1 cellular context compared by ENCODE assay signal in the genomic region with DNA sequence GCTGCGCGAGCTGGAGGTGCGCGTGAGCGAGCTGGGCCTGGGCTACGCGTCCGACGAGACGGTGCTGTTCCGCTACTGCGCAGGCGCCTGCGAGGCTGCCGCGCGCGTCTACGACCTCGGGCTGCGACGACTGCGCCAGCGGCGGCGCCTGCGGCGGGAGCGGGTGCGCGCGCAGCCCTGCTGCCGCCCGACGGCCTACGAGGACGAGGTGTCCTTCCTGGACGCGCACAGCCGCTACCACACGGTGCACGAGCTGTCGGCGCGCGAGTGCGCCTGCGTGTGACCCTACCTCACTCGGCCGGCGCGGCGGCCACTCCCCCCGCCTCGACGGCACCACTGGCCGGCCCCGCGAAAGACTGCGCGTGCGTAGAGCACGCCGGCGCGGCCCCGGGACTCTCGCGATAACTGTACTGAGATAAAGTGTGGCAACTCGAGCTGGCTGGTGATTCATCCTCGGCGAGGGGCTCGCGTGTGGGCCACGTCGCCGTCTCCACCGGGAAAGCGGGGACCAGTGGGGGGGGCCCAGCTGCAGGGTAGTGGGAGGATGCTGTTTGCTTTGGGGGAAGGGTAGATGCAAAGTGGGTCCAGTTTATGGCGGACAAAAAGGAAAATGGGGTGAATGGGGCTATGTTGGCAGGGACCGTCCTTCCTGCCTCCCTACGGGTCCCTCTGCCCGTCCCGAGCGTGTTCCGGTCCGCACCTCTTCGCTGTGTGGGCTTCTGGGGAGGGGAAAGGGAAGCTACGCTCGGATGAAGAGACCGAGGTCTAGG.
TF ChIP-seq lines count a peak whose summit lies in the region.

No MANE protein-coding gene starts in this region.

TF ChIP-seq in HepG2, 621 proteins besides CTCF, POLR2A, EP300 and RAD21 (continued from another document and continues in another):
- TF ChIP-seq, protein P1, sequence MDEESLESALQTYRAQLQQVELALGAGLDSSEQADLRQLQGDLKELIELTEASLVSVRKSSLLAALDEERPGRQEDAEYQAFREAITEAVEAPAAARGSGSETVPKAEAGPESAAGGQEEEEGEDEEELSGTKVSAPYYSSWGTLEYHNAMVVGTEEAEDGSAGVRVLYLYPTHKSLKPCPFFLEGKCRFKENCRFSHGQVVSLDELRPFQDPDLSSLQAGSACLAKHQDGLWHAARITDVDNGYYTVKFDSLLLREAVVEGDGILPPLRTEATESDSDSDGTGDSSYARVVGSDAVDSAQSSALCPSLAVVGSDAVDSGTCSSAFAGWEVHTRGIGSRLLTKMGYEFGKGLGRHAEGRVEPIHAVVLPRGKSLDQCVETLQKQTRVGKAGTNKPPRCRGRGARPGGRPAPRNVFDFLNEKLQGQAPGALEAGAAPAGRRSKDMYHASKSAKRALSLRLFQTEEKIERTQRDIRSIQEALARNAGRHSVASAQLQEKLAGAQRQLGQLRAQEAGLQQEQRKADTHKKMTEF (CRISPR knock-in tag; IDR thresholded peaks at IDR 0.05) = peak; percentile 93
- TF ChIP-seq, protein P2, sequence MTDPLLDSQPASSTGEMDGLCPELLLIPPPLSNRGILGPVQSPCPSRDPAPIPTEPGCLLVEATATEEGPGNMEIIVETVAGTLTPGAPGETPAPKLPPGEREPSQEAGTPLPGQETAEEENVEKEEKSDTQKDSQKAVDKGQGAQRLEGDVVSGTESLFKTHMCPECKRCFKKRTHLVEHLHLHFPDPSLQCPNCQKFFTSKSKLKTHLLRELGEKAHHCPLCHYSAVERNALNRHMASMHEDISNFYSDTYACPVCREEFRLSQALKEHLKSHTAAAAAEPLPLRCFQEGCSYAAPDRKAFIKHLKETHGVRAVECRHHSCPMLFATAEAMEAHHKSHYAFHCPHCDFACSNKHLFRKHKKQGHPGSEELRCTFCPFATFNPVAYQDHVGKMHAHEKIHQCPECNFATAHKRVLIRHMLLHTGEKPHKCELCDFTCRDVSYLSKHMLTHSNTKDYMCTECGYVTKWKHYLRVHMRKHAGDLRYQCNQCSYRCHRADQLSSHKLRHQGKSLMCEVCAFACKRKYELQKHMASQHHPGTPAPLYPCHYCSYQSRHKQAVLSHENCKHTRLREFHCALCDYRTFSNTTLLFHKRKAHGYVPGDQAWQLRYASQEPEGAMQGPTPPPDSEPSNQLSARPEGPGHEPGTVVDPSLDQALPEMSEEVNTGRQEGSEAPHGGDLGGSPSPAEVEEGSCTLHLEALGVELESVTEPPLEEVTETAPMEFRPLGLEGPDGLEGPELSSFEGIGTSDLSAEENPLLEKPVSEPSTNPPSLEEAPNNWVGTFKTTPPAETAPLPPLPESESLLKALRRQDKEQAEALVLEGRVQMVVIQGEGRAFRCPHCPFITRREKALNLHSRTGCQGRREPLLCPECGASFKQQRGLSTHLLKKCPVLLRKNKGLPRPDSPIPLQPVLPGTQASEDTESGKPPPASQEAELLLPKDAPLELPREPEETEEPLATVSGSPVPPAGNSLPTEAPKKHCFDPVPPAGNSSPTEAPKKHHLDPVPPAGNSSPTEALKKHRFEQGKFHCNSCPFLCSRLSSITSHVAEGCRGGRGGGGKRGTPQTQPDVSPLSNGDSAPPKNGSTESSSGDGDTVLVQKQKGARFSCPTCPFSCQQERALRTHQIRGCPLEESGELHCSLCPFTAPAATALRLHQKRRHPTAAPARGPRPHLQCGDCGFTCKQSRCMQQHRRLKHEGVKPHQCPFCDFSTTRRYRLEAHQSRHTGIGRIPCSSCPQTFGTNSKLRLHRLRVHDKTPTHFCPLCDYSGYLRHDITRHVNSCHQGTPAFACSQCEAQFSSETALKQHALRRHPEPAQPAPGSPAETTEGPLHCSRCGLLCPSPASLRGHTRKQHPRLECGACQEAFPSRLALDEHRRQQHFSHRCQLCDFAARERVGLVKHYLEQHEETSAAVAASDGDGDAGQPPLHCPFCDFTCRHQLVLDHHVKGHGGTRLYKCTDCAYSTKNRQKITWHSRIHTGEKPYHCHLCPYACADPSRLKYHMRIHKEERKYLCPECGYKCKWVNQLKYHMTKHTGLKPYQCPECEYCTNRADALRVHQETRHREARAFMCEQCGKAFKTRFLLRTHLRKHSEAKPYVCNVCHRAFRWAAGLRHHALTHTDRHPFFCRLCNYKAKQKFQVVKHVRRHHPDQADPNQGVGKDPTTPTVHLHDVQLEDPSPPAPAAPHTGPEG (CRISPR knock-in tag; IDR thresholded peaks at IDR 0.05) = no peak
- TF ChIP-seq RXRA (CRISPR knock-in tag; IDR thresholded peaks at IDR 0.05) = peak; percentile 87
- TF ChIP-seq TBX2 (CRISPR knock-in tag; IDR thresholded peaks at IDR 0.05; ENCODE audit: borderline replicate concordance) = peak; percentile 94
- no peak for TF ChIP-seq ZNF562 (CRISPR knock-in tag; IDR thresholded peaks at IDR 0.05; ENCODE audit: borderline replicate concordance)
- peak; percentile 49; the same call in 1 of the 2 replicates for TF ChIP-seq ZNF768 (CRISPR knock-in tag; IDR thresholded peaks at IDR 0.05)
- TF ChIP-seq NRL (CRISPR knock-in tag; IDR thresholded peaks at IDR 0.05; ENCODE audit: borderline replicate concordance) = peak; percentile 90
- TF ChIP-seq, protein P3, sequence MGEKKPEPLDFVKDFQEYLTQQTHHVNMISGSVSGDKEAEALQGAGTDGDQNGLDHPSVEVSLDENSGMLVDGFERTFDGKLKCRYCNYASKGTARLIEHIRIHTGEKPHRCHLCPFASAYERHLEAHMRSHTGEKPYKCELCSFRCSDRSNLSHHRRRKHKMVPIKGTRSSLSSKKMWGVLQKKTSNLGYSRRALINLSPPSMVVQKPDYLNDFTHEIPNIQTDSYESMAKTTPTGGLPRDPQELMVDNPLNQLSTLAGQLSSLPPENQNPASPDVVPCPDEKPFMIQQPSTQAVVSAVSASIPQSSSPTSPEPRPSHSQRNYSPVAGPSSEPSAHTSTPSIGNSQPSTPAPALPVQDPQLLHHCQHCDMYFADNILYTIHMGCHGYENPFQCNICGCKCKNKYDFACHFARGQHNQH (CRISPR knock-in tag; IDR thresholded peaks at IDR 0.05) = no peak; the same call in none of the 2 replicates
- TF ChIP-seq, protein P4, sequence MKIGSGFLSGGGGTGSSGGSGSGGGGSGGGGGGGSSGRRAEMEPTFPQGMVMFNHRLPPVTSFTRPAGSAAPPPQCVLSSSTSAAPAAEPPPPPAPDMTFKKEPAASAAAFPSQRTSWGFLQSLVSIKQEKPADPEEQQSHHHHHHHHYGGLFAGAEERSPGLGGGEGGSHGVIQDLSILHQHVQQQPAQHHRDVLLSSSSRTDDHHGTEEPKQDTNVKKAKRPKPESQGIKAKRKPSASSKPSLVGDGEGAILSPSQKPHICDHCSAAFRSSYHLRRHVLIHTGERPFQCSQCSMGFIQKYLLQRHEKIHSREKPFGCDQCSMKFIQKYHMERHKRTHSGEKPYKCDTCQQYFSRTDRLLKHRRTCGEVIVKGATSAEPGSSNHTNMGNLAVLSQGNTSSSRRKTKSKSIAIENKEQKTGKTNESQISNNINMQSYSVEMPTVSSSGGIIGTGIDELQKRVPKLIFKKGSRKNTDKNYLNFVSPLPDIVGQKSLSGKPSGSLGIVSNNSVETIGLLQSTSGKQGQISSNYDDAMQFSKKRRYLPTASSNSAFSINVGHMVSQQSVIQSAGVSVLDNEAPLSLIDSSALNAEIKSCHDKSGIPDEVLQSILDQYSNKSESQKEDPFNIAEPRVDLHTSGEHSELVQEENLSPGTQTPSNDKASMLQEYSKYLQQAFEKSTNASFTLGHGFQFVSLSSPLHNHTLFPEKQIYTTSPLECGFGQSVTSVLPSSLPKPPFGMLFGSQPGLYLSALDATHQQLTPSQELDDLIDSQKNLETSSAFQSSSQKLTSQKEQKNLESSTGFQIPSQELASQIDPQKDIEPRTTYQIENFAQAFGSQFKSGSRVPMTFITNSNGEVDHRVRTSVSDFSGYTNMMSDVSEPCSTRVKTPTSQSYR (CRISPR knock-in tag; IDR thresholded peaks at IDR 0.05; ENCODE audit: borderline replicate concordance) = peak; percentile 84; the same call in 1 of the 2 replicates
- no peak for TF ChIP-seq TEAD2 (CRISPR knock-in tag; IDR thresholded peaks at IDR 0.05)
- TF ChIP-seq, protein P5, sequence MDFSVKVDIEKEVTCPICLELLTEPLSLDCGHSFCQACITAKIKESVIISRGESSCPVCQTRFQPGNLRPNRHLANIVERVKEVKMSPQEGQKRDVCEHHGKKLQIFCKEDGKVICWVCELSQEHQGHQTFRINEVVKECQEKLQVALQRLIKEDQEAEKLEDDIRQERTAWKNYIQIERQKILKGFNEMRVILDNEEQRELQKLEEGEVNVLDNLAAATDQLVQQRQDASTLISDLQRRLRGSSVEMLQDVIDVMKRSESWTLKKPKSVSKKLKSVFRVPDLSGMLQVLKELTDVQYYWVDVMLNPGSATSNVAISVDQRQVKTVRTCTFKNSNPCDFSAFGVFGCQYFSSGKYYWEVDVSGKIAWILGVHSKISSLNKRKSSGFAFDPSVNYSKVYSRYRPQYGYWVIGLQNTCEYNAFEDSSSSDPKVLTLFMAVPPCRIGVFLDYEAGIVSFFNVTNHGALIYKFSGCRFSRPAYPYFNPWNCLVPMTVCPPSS (IDR thresholded peaks at IDR 0.05) = no peak
- peak; percentile 86; the same call in 1 of the 2 replicates for TF ChIP-seq ZNF674 (CRISPR knock-in tag; IDR thresholded peaks at IDR 0.05; ENCODE audit: low read depth)
- TF ChIP-seq, protein P6, sequence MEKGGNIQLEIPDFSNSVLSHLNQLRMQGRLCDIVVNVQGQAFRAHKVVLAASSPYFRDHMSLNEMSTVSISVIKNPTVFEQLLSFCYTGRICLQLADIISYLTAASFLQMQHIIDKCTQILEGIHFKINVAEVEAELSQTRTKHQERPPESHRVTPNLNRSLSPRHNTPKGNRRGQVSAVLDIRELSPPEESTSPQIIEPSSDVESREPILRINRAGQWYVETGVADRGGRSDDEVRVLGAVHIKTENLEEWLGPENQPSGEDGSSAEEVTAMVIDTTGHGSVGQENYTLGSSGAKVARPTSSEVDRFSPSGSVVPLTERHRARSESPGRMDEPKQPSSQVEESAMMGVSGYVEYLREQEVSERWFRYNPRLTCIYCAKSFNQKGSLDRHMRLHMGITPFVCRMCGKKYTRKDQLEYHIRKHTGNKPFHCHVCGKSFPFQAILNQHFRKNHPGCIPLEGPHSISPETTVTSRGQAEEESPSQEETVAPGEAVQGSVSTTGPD (CRISPR knock-in tag; IDR thresholded peaks at IDR 0.05) = no peak
- TF ChIP-seq CREB1 (IDR thresholded peaks at IDR 0.05) = peak; percentile 33
- no peak for TF ChIP-seq CREB1 (CRISPR knock-in tag; IDR thresholded peaks at IDR 0.05)
- peak; percentile 7; the same call in 1 of the 2 replicates for TF ChIP-seq FOXO1 (CRISPR knock-in tag; IDR thresholded peaks at IDR 0.05)
- TF ChIP-seq, protein P7, sequence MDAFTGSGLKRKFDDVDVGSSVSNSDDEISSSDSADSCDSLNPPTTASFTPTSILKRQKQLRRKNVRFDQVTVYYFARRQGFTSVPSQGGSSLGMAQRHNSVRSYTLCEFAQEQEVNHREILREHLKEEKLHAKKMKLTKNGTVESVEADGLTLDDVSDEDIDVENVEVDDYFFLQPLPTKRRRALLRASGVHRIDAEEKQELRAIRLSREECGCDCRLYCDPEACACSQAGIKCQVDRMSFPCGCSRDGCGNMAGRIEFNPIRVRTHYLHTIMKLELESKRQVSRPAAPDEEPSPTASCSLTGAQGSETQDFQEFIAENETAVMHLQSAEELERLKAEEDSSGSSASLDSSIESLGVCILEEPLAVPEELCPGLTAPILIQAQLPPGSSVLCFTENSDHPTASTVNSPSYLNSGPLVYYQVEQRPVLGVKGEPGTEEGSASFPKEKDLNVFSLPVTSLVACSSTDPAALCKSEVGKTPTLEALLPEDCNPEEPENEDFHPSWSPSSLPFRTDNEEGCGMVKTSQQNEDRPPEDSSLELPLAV (CRISPR knock-in tag; conservative IDR thresholded peaks at IDR 0.05; ENCODE audit: low read depth) = no peak
- TF ChIP-seq ZNF432 (CRISPR knock-in tag; IDR thresholded peaks at IDR 0.05; ENCODE audit: borderline replicate concordance) = no peak
- no peak; the same call in 1 of the 2 replicates for TF ChIP-seq ZFP82 (CRISPR knock-in tag; IDR thresholded peaks at IDR 0.05; ENCODE audit: borderline replicate concordance)
- TF ChIP-seq NFYC (CRISPR knock-in tag; IDR thresholded peaks at IDR 0.05) = no peak
- no peak for TF ChIP-seq ZNF468 (CRISPR knock-in tag; IDR thresholded peaks at IDR 0.05)
- no peak for TF ChIP-seq ELF1 (CRISPR knock-in tag; IDR thresholded peaks at IDR 0.05)
- no peak for TF ChIP-seq ZNF335 (CRISPR knock-in tag; IDR thresholded peaks at IDR 0.05)
- no peak for TF ChIP-seq FOXP1 (IDR thresholded peaks at IDR 0.05)
- TF ChIP-seq FOXP1 (CRISPR knock-in tag; IDR thresholded peaks at IDR 0.05) = 0 out of 2 replicates have a peak, but pooled peaks have one; percentile 11
- no peak for TF ChIP-seq ATM (IDR thresholded peaks at IDR 0.05; ENCODE audit: borderline replicate concordance)
- TF ChIP-seq, protein P8, sequence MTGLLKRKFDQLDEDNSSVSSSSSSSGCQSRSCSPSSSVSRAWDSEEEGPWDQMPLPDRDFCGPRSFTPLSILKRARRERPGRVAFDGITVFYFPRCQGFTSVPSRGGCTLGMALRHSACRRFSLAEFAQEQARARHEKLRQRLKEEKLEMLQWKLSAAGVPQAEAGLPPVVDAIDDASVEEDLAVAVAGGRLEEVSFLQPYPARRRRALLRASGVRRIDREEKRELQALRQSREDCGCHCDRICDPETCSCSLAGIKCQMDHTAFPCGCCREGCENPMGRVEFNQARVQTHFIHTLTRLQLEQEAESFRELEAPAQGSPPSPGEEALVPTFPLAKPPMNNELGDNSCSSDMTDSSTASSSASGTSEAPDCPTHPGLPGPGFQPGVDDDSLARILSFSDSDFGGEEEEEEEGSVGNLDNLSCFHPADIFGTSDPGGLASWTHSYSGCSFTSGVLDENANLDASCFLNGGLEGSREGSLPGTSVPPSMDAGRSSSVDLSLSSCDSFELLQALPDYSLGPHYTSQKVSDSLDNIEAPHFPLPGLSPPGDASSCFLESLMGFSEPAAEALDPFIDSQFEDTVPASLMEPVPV (CRISPR knock-in tag; IDR thresholded peaks at IDR 0.05) = peak; percentile 85; the same call in 1 of the 2 replicates
- peak; percentile 96 for TF ChIP-seq ZSCAN31 (CRISPR knock-in tag; IDR thresholded peaks at IDR 0.05; ENCODE audit: low read depth)
- TF ChIP-seq ZNF17 (CRISPR knock-in tag; IDR thresholded peaks at IDR 0.05) = no peak
- TF ChIP-seq ZNF205 (CRISPR knock-in tag; IDR thresholded peaks at IDR 0.05) = peak; percentile 85
- TF ChIP-seq KLF12 (CRISPR knock-in tag; IDR thresholded peaks at IDR 0.05; ENCODE audit: borderline replicate concordance) = no peak
- peak; percentile 91 for TF ChIP-seq CCDC6 (CRISPR knock-in tag; IDR thresholded peaks at IDR 0.05)
- TF ChIP-seq MTF1 (CRISPR knock-in tag; IDR thresholded peaks at IDR 0.05) = no peak
- no peak for TF ChIP-seq FOXK1 (CRISPR knock-in tag; IDR thresholded peaks at IDR 0.05; ENCODE audit: borderline replicate concordance, low read depth)
- TF ChIP-seq, protein P9, sequence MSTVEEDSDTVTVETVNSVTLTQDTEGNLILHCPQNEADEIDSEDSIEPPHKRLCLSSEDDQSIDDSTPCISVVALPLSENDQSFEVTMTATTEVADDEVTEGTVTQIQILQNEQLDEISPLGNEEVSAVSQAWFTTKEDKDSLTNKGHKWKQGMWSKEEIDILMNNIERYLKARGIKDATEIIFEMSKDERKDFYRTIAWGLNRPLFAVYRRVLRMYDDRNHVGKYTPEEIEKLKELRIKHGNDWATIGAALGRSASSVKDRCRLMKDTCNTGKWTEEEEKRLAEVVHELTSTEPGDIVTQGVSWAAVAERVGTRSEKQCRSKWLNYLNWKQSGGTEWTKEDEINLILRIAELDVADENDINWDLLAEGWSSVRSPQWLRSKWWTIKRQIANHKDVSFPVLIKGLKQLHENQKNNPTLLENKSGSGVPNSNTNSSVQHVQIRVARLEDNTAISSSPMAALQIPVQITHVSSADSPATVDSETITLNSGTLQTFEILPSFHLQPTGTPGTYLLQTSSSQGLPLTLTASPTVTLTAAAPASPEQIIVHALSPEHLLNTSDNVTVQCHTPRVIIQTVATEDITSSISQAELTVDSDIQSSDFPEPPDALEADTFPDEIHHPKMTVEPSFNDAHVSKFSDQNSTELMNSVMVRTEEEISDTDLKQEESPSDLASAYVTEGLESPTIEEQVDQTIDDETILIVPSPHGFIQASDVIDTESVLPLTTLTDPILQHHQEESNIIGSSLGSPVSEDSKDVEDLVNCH (CRISPR knock-in tag; IDR thresholded peaks at IDR 0.05) = no peak
- no peak for TF ChIP-seq XBP1 (CRISPR knock-in tag; IDR thresholded peaks at IDR 0.05)
